ENCODE assay signal across 1 cellular context in the genomic region with DNA sequence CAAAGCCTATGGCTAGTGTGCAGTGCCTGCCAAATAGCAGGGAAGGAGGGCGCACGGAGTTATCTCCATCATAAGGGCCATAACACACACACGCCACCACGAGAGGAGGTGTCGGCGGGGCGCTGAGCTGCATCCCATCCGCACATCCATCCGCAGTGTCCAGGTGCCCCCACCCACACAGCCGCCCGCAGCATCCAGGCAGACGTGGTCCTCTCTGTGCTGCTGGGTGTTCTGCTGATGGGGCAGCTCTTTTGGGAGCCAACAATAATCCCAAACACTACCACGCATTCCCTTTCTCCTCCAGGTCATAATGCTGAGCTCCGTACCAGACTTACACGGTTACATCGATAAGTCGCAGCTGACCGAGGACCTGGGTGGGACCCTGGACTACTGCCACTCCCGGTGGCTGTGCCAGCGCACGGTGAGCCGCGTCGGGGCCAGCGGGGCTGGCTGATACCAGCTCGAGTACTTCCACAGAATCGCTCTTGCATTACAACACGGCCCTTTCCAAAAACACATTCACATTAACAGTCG.
TF ChIP-seq lines count a peak whose summit lies in the region.

No MANE protein-coding gene starts in this region.

TF ChIP-seq in K562, 482 proteins besides CTCF, POLR2A, EP300 and RAD21:
- TF ChIP-seq, protein P1, sequence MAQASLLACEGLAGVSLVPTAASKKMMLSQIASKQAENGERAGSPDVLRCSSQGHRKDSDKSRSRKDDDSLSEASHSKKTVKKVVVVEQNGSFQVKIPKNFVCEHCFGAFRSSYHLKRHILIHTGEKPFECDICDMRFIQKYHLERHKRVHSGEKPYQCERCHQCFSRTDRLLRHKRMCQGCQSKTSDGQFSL (CRISPR knock-in tag; IDR thresholded peaks at IDR 0.05): no peak
- TF ChIP-seq, protein P1 (tag; IDR thresholded peaks at IDR 0.05): no peak
- TF ChIP-seq FOXM1 (IDR thresholded peaks at IDR 0.05; ENCODE audit: low read depth) (no peak), FOXM1 (CRISPR knock-in tag; IDR thresholded peaks at IDR 0.05; ENCODE audit: low read depth) (no peak), TEAD2 (tag; IDR thresholded peaks at IDR 0.05) (no peak)
